ENCODE assay signal across 19 cellular contexts in genomic region chr20:23013429-23013828, GRCh38. TPM values are rescaled to one million over a fixed set of nuclear protein-coding genes. Genes with fewer than 3 reads are reported as not detected.
DNase-seq lines count a peak whose midpoint lies in the region; ATAC-seq, FAIRE-seq and TF ChIP-seq lines count a peak whose summit lies in the region.
"Had no signal": no experiment of that assay in that cellular context is flagged by ENCODE, and none has a peak within 500 bp of the region (broad histone marks: within the 10 kb centered on the region; RNA-seq: fewer than 3 reads in every experiment).

No MANE protein-coding gene starts in this region.

- no peaks in the 10 kb centered on the region for H3K4me1 Mint-ChIP-seq in stimulated activated naive B cell treated with anti-CD40 and anti-IgM and Interleukin-4, amounts not matched to agents 10 μg/mL and 1 μg/mL and 100 μg/mL, for 72 hours
- H3K4me1 Mint-ChIP-seq: CD4-positive, CD25-positive, alpha-beta regulatory T cell had no signal

- H3K27me3 ChIP-seq in keratinocyte (ENCODE audit: control insufficient read depth, extremely low read depth, insufficient read depth, low read length) = no peaks in the 10 kb centered on the region

- H3K4me3 ChIP-seq in LNCaP clone FGC (ENCODE audit: low read depth, low read length) = no peak overlapping the region
- H3K4me3 ChIP-seq in keratinocyte (ENCODE audit: control insufficient read depth in 2 of 3, extremely low read depth in 1 of 3, insufficient read depth in 2 of 3, low read depth in 1 of 3, low read length in 3 of 3) = no peak overlapping the region
- H3K4me3 ChIP-seq: PC-9, SK-N-MC had no signal

- H3K9me3 Mint-ChIP-seq in stimulated activated naive B cell treated with anti-CD40 and anti-IgM and Interleukin-4, amounts not matched to agents 10 μg/mL and 1 μg/mL and 100 μg/mL, for 72 hours = no peaks in the 10 kb centered on the region
- H3K9me3 Mint-ChIP-seq: H9 had no signal

- H3K27ac ChIP-seq in C4-2B = peak overlapping the region; percentile 31
- no peak overlapping the region for H3K27ac ChIP-seq in keratinocyte (ENCODE audit: control insufficient read depth, insufficient read depth, low read length)
- H3K27ac ChIP-seq: PC-9, SK-N-MC had no signal

- ATAC-seq in stimulated activated naive B cell treated with anti-CD40 and anti-IgM and Interleukin-4, amounts not matched to agents 10 μg/mL and 1 μg/mL and 100 μg/mL, for 72 hours (replicated peaks) = no peak
- no peak for ATAC-seq in GM21423 (IDR thresholded peaks at IDR 0.05; ENCODE audit: unreplicated experiment)

- no peak overlapping the region for H3K27ac Mint-ChIP-seq in stimulated activated naive B cell treated with anti-CD40 and anti-IgM and Interleukin-4, amounts not matched to agents 10 μg/mL and 1 μg/mL and 100 μg/mL, for 72 hours
- H3K27ac Mint-ChIP-seq: CD4-positive, CD25-positive, alpha-beta regulatory T cell; H9 had no signal

- no peak overlapping the region for H3K9ac ChIP-seq in keratinocyte (ENCODE audit: control insufficient read depth, extremely low read depth, insufficient read depth, low read length)

- no peak overlapping the region for H3K4me2 ChIP-seq in keratinocyte (ENCODE audit: control insufficient read depth, extremely low read depth, insufficient read depth, low read depth, low read length)
- H3K4me2 ChIP-seq: PC-9 had no signal

- FAIRE-seq in keratinocyte (lab: Jason Lieb, UNC) = peak; percentile 34
- FAIRE-seq: GM19239 had no signal

- H3K36me3 ChIP-seq in keratinocyte (ENCODE audit: control insufficient read depth in 2 of 2, extremely low read depth in 1 of 2, insufficient read depth in 2 of 2, low read length in 2 of 2) = no peaks in the 10 kb centered on the region

- H2AFZ ChIP-seq in keratinocyte (ENCODE audit: control insufficient read depth, low read length) = no peak overlapping the region
- H2AFZ ChIP-seq: PC-9 had no signal

- no peaks in the 10 kb centered on the region for H3K36me3 Mint-ChIP-seq in stimulated activated naive B cell treated with anti-CD40 and anti-IgM and Interleukin-4, amounts not matched to agents 10 μg/mL and 1 μg/mL and 100 μg/mL, for 72 hours
- H3K36me3 Mint-ChIP-seq: CD4-positive, CD25-positive, alpha-beta regulatory T cell had no signal

- TF ChIP-seq CTCF in C4-2B (conservative IDR thresholded peaks at IDR 0.05) (no peak), LNCaP clone FGC (IDR thresholded peaks at IDR 0.05; ENCODE audit: control insufficient read depth, extremely low read depth, insufficient read depth) (no peak), keratinocyte (optimal IDR thresholded peaks at IDR 0.05 in 1 of 3, IDR thresholded peaks at IDR 0.05 in 1 of 3, conservative IDR thresholded peaks at IDR 0.05 in 1 of 3; ENCODE audit: extremely low read depth in 1 of 3, insufficient read depth in 2 of 3, low read length in 3 of 3) (no peak)

- peaks cover 4% of the 10 kb centered on the region for H3K4me1 ChIP-seq in keratinocyte (ENCODE audit: control insufficient read depth, extremely low read depth, insufficient read depth, low read length)

- H4K20me1 ChIP-seq in keratinocyte (ENCODE audit: control insufficient read depth, extremely low read depth, insufficient read depth, low read length) = no peaks in the 10 kb centered on the region

- H3K4me3 Mint-ChIP-seq in stimulated activated naive B cell treated with anti-CD40 and anti-IgM and Interleukin-4, amounts not matched to agents 10 μg/mL and 1 μg/mL and 100 μg/mL, for 72 hours = no peak overlapping the region
- H3K4me3 Mint-ChIP-seq: CD4-positive, CD25-positive, alpha-beta regulatory T cell; H9 had no signal

- no peaks in the 10 kb centered on the region for H3K79me2 ChIP-seq in keratinocyte (ENCODE audit: control insufficient read depth, insufficient read depth, low read length)

- no peaks in the 10 kb centered on the region for H3K9me1 ChIP-seq in keratinocyte (ENCODE audit: control insufficient read depth, extremely low read depth, insufficient read depth, low read length)

- DNase-seq in LNCaP clone FGC (ENCODE audit: low read depth) (peak; percentile 58), dermis microvascular lymphatic vessel endothelial cell (ENCODE audit: low read depth in 2 of 2) (peak; percentile 5 to 17), keratinocyte (ENCODE audit: low read depth, low spot score) (no peak), COLO668 (lab: John Stamatoyannopoulos, UW; ENCODE audit: unreplicated experiment) (no peak)
- no peak for DNase-seq in stimulated activated naive B cell treated with anti-CD40 and anti-IgM and Interleukin-4, amounts not matched to agents 10 μg/mL and 1 μg/mL and 100 μg/mL, for 72 hours
- DNase-seq: CD4-positive, CD25-positive, alpha-beta regulatory T cell; EL; H9; NCI-H1417 treated with DMSO at 0.1 percent for 48 hours; NCI-H2029; NCI-H2171; NCI-H446; NCI-H69 had no signal

- no peaks in the 10 kb centered on the region for H3K27me3 Mint-ChIP-seq in stimulated activated naive B cell treated with anti-CD40 and anti-IgM and Interleukin-4, amounts not matched to agents 10 μg/mL and 1 μg/mL and 100 μg/mL, for 72 hours
- H3K27me3 Mint-ChIP-seq: CD4-positive, CD25-positive, alpha-beta regulatory T cell had no signal

- dilution Hi-C loops in keratinocyte (cut with MboI; ENCODE audit: extremely low pct_ligation_motif_present, low sequenced_read_pairs) = no loop called here

- no peaks in the 10 kb centered on the region for H3K9me3 ChIP-seq in keratinocyte (ENCODE audit: control insufficient read depth, low read depth, low read length)

RNA-seq across cellular contexts. Expression of gene SSTR4, which starts 21.7 kb away (rescaled TPM):
- total RNA-seq in dermis microvascular lymphatic vessel endothelial cell = not detected in 2 replicates
- polyA plus RNA-seq in keratinocyte = not detected in 3 replicates
- not detected for polyA plus RNA-seq in keratinocyte (2011; ENCODE audit: low read depth)
- not detected in 2 replicates for polyA plus RNA-seq in keratinocyte (2011; cell fraction: cytosol; rRNA removed)
- not detected in 2 replicates for polyA plus RNA-seq in keratinocyte (2011; cell fraction: nucleus; rRNA removed)
- not detected in 2 replicates for polyA plus RNA-seq in keratinocyte (2012; ENCODE audit: low replicate concordance)
- not detected in 3 replicates for polyA minus RNA-seq in keratinocyte
- not detected for polyA minus RNA-seq in keratinocyte (2011; cell fraction: cytosol; rRNA and poly(A)+ RNA removed)
- polyA minus RNA-seq in keratinocyte (2011; cell fraction: nucleus; rRNA and poly(A)+ RNA removed) = not detected in 2 replicates
- total RNA-seq: CD4-positive, CD25-positive, alpha-beta regulatory T cell; H9; HT1080; PC-9 had no signal
- polyA plus RNA-seq: CD4-positive, CD25-positive, alpha-beta regulatory T cell had no signal

RNA-seq across cellular contexts. Expression of gene THBD, which starts 36.0 kb away (rescaled TPM):
- 7.7 and 9.6 TPM in 2 replicates for total RNA-seq in dermis microvascular lymphatic vessel endothelial cell
- polyA plus RNA-seq in keratinocyte = 2.1 to 6.2 TPM (median 4.7 TPM) in 3 replicates
- polyA plus RNA-seq in keratinocyte (2011; ENCODE audit: low read depth) = 8.9 TPM
- polyA plus RNA-seq in keratinocyte (2011; cell fraction: cytosol; rRNA removed) = 2.0 and 2.1 TPM in 2 replicates
- 11.2 and 11.4 TPM in 2 replicates for polyA plus RNA-seq in keratinocyte (2011; cell fraction: nucleus; rRNA removed)
- polyA plus RNA-seq in keratinocyte (2012; ENCODE audit: low replicate concordance) = 1.9 and 19.0 TPM in 2 replicates
- 1.6 to 4.6 TPM (median 3.7 TPM) in 3 replicates for polyA minus RNA-seq in keratinocyte
- polyA minus RNA-seq in keratinocyte (2011; cell fraction: cytosol; rRNA and poly(A)+ RNA removed) = 3.8 TPM
- polyA minus RNA-seq in keratinocyte (2011; cell fraction: nucleus; rRNA and poly(A)+ RNA removed) = 9.2 and 9.4 TPM in 2 replicates
- total RNA-seq: CD4-positive, CD25-positive, alpha-beta regulatory T cell; HT1080 had no signal
- polyA plus RNA-seq: CD4-positive, CD25-positive, alpha-beta regulatory T cell had no signal

Comparison
In these comparisons a context has a peak if more than half of its experiments do, and no peak if none do; other contexts are left out.
1. DNase-seq: peak in LNCaP clone FGC (single experiment) and dermis microvascular lymphatic vessel endothelial cell (2 of 2); none in keratinocyte (single experiment), COLO668 (single experiment) and stimulated activated naive B cell treated with anti-CD40 and anti-IgM and Interleukin-4, amounts not matched to agents 10 μg/mL and 1 μg/mL and 100 μg/mL, for 72 hours (single experiment).